28 cellular contexts compared by ENCODE assay signal in genomic region chr10:12950583-12951128, GRCh38. TPM values are rescaled to one million over a fixed set of nuclear protein-coding genes. Genes with fewer than 3 reads are reported as not detected.
DNase-seq lines count a peak whose midpoint lies in the region; ATAC-seq and TF ChIP-seq lines count a peak whose summit lies in the region.
"Had no signal": no experiment of that assay in that cellular context is flagged by ENCODE, and none has a peak within 500 bp of the region (broad histone marks: within the 10 kb centered on the region; RNA-seq: fewer than 3 reads in every experiment).

No MANE protein-coding gene starts in this region.

- CTCF ChIA-PET in activated CD8-positive, alpha-beta T cell treated with anti-CD3 and anti-CD28 coated beads, Interleukin-2, amount 10 ng/mL, durations not matched to agents 7 days and 5 days (lab: Charles Lee), result no interaction called here
- CTCF ChIA-PET in activated CD8-positive, alpha-beta T cell treated with anti-CD3 and anti-CD28 coated beads for 36 hours (lab: Charles Lee), result interaction anchor here (1.2 kb wide), 1 partner anchor 49 kb away, joined by 5 read pairs; no protein-coding TSS in a partner anchor

- DNase-seq in activated CD8-positive, alpha-beta T cell treated with anti-CD3 and anti-CD28 coated beads, Interleukin-2, amount 10 ng/mL, durations not matched to agents 7 days and 5 days, result peak; percentile 10
- DNase-seq in activated CD8-positive, alpha-beta T cell treated with anti-CD3 and anti-CD28 coated beads for 36 hours, result no peak
- DNase-seq in coronary artery (ENCODE audit: low spot score), result no peak
- peak; percentile 60 for DNase-seq in esophagus muscularis mucosa (ENCODE audit: extremely low spot score)
- peak; percentile 30 for DNase-seq in osteocyte (ENCODE audit: extremely low spot score, unreplicated experiment)
- DNase-seq: CD8-positive, alpha-beta T cell; DMS 273 treated with DMSO at 0.1 percent for 48 hours; DMS79; EL; GDM1; GM23248; H7; KG1; MM.1S; NCI-H2029; NCI-H446; NCI-H524 treated with DMSO at 0.1 percent for 48 hours; NCI-H82; NK-92 treated with Interleukin-12 subunit alpha and Interleukin-12 subunit beta, amount 100 ng/mL, for 24 hours; PC-9; SHP77 had no signal

- H3K9me3 ChIP-seq in esophagus muscularis mucosa, result no peaks in the 10 kb centered on the region

- intact Hi-C loops in activated CD8-positive, alpha-beta T cell treated with anti-CD3 and anti-CD28 coated beads for 36 hours (cut with micrococcal nuclease), result no loop called here
- intact Hi-C loops in esophagus muscularis mucosa (cut with DNase I), result no loop called here

- POLR2A ChIA-PET in activated CD8-positive, alpha-beta T cell treated with anti-CD3 and anti-CD28 coated beads, Interleukin-2, amount 10 ng/mL, durations not matched to agents 7 days and 5 days (lab: Charles Lee), result no interaction called here
- POLR2A ChIA-PET in activated CD8-positive, alpha-beta T cell treated with anti-CD3 and anti-CD28 coated beads for 36 hours (lab: Charles Lee), result no interaction called here

- H3K4me3 ChIP-seq in coronary artery (no peak overlapping the region), esophagus muscularis mucosa (no peak overlapping the region)
- H3K4me3 ChIP-seq: GM23248, PC-9 had no signal

- peaks cover 3% of the 10 kb centered on the region for H3K27me3 Mint-ChIP-seq in activated CD8-positive, alpha-beta T cell treated with anti-CD3 and anti-CD28 coated beads, Interleukin-2, amount 10 ng/mL, durations not matched to agents 7 days and 5 days (ENCODE audit: low read depth)
- peaks cover 3% of the 10 kb centered on the region for H3K27me3 Mint-ChIP-seq in activated CD8-positive, alpha-beta T cell treated with anti-CD3 and anti-CD28 coated beads for 36 hours
- no peaks in the 10 kb centered on the region for H3K27me3 Mint-ChIP-seq in osteocyte (ENCODE audit: unreplicated experiment)

- H3K36me3 Mint-ChIP-seq in activated CD8-positive, alpha-beta T cell treated with anti-CD3 and anti-CD28 coated beads, Interleukin-2, amount 10 ng/mL, durations not matched to agents 7 days and 5 days (ENCODE audit: low read depth), result no peaks in the 10 kb centered on the region
- H3K36me3 Mint-ChIP-seq in activated CD8-positive, alpha-beta T cell treated with anti-CD3 and anti-CD28 coated beads for 36 hours (ENCODE audit: low read depth), result no peaks in the 10 kb centered on the region
- H3K36me3 Mint-ChIP-seq in osteocyte (ENCODE audit: unreplicated experiment), result no peaks in the 10 kb centered on the region
- H3K36me3 Mint-ChIP-seq: CD8-positive, alpha-beta T cell had no signal

- H3K4me1 Mint-ChIP-seq in activated CD8-positive, alpha-beta T cell treated with anti-CD3 and anti-CD28 coated beads, Interleukin-2, amount 10 ng/mL, durations not matched to agents 7 days and 5 days (ENCODE audit: low read depth), result no peaks in the 10 kb centered on the region
- H3K4me1 Mint-ChIP-seq in activated CD8-positive, alpha-beta T cell treated with anti-CD3 and anti-CD28 coated beads for 36 hours (ENCODE audit: low read depth), result no peaks in the 10 kb centered on the region
- peaks cover 3% of the 10 kb centered on the region for H3K4me1 Mint-ChIP-seq in osteocyte (ENCODE audit: unreplicated experiment)
- H3K4me1 Mint-ChIP-seq: B cell had no signal

- ATAC-seq in activated CD8-positive, alpha-beta T cell treated with anti-CD3 and anti-CD28 coated beads, Interleukin-2, amount 10 ng/mL, durations not matched to agents 7 days and 5 days, result no peak
- ATAC-seq in activated CD8-positive, alpha-beta T cell treated with anti-CD3 and anti-CD28 coated beads for 36 hours, result no peak
- ATAC-seq in GM21528 (IDR thresholded peaks at IDR 0.05; ENCODE audit: low FRiP score, unreplicated experiment), result no peak
- ATAC-seq in HG03469 (IDR thresholded peaks at IDR 0.05; ENCODE audit: unreplicated experiment), result no peak
- no peak for ATAC-seq in GM18909 (IDR thresholded peaks at IDR 0.05; ENCODE audit: poor library complexity, unreplicated experiment)
- ATAC-seq: CD8-positive, alpha-beta T cell had no signal

- H3K4me1 ChIP-seq in esophagus muscularis mucosa, result peaks cover 0 to 13% (median 4%) of the 10 kb centered on the region in 4 donors

- no peak for TF ChIP-seq EP300 in esophagus muscularis mucosa (IDR thresholded peaks at IDR 0.05)

- H3K27me3 ChIP-seq in esophagus muscularis mucosa, result no peaks in the 10 kb centered on the region

- no peak overlapping the region for H3K27ac Mint-ChIP-seq in activated CD8-positive, alpha-beta T cell treated with anti-CD3 and anti-CD28 coated beads, Interleukin-2, amount 10 ng/mL, durations not matched to agents 7 days and 5 days
- no peak overlapping the region for H3K27ac Mint-ChIP-seq in activated CD8-positive, alpha-beta T cell treated with anti-CD3 and anti-CD28 coated beads for 36 hours
- H3K27ac Mint-ChIP-seq in osteocyte (ENCODE audit: unreplicated experiment), result no peak overlapping the region
- H3K27ac Mint-ChIP-seq: B cell; CD8-positive, alpha-beta T cell had no signal

- peaks cover 10% of the 10 kb centered on the region for H3K9me3 Mint-ChIP-seq in activated CD8-positive, alpha-beta T cell treated with anti-CD3 and anti-CD28 coated beads, Interleukin-2, amount 10 ng/mL, durations not matched to agents 7 days and 5 days (ENCODE audit: insufficient read depth)
- H3K9me3 Mint-ChIP-seq in activated CD8-positive, alpha-beta T cell treated with anti-CD3 and anti-CD28 coated beads for 36 hours, result peaks cover 7% of the 10 kb centered on the region
- peaks cover 25% of the 10 kb centered on the region for H3K9me3 Mint-ChIP-seq in osteocyte (ENCODE audit: unreplicated experiment)

- no peak overlapping the region for H3K4me3 Mint-ChIP-seq in activated CD8-positive, alpha-beta T cell treated with anti-CD3 and anti-CD28 coated beads, Interleukin-2, amount 10 ng/mL, durations not matched to agents 7 days and 5 days
- H3K4me3 Mint-ChIP-seq in activated CD8-positive, alpha-beta T cell treated with anti-CD3 and anti-CD28 coated beads for 36 hours, result no peak overlapping the region
- H3K4me3 Mint-ChIP-seq in osteocyte (ENCODE audit: unreplicated experiment), result no peak overlapping the region
- H3K4me3 Mint-ChIP-seq: B cell; CD8-positive, alpha-beta T cell had no signal

- TF ChIP-seq CTCF in activated CD8-positive, alpha-beta T cell treated with anti-CD3 and anti-CD28 coated beads for 36 hours (IDR thresholded peaks at IDR 0.05), result no peak
- TF ChIP-seq CTCF in coronary artery (IDR thresholded peaks at IDR 0.05) (no peak), esophagus muscularis mucosa (IDR thresholded peaks at IDR 0.05) (no peak), osteocyte (IDR thresholded peaks at IDR 0.05) (no peak)

- 90% methylated on average over 5 of the region's 5 CpGs for WGBS in esophagus muscularis mucosa

- no peaks in the 10 kb centered on the region for H3K36me3 ChIP-seq in esophagus muscularis mucosa

- TF ChIP-seq POLR2A in esophagus muscularis mucosa (IDR thresholded peaks at IDR 0.05; ENCODE audit: low read depth), result no peak

- H3K27ac ChIP-seq in coronary artery (peak overlapping the region; percentile 34 to 61), esophagus muscularis mucosa (replicated peaks in 1 of 4) (no peak overlapping the region)
- H3K27ac ChIP-seq: 22Rv1, C4-2B, GM23248, PC-9 had no signal

RNA-seq across cellular contexts. Expression of gene CCDC3, which starts 50.9 kb away (rescaled TPM):
- total RNA-seq in activated CD8-positive, alpha-beta T cell treated with anti-CD3 and anti-CD28 coated beads, Interleukin-2, amount 10 ng/mL, durations not matched to agents 7 days and 5 days, result not detected
- not detected for total RNA-seq in activated CD8-positive, alpha-beta T cell treated with anti-CD3 and anti-CD28 coated beads for 36 hours
- 10 to 100 TPM; 23.7 to 79.1 (median 44.3) TPM for total RNA-seq in esophagus muscularis mucosa
- 14.1 and 15.0 TPM in 2 replicates for total RNA-seq in osteocyte
- total RNA-seq: CD8-positive, alpha-beta T cell; GM23248; PC-9; RPMI7951 had no signal

Comparison
In these comparisons a context has a peak if more than half of its experiments do, and no peak if none do; other contexts are left out.
1. DNase-seq: peak in activated CD8-positive, alpha-beta T cell treated with anti-CD3 and anti-CD28 coated beads, Interleukin-2, amount 10 ng/mL, durations not matched to agents 7 days and 5 days (single experiment), esophagus muscularis mucosa (single experiment) and osteocyte (single experiment); none in activated CD8-positive, alpha-beta T cell treated with anti-CD3 and anti-CD28 coated beads for 36 hours (single experiment) and coronary artery (single experiment).
2. H3K27ac ChIP-seq: peak in coronary artery (2 of 2); none in esophagus muscularis mucosa (0 of 4).
3. RNA of gene CCDC3, which starts 50.9 kb away (total RNA-seq): 23.7 to 79.1 TPM in esophagus muscularis mucosa and 14.1 to 15.0 TPM in osteocyte; not detected in activated CD8-positive, alpha-beta T cell treated with anti-CD3 and anti-CD28 coated beads for 36 hours and not detected in activated CD8-positive, alpha-beta T cell treated with anti-CD3 and anti-CD28 coated beads, Interleukin-2, amount 10 ng/mL, durations not matched to agents 7 days and 5 days; every median in the first group is over 10 times any median in the second.